ENCODE assay signal across 9 cellular contexts in the genomic region with DNA sequence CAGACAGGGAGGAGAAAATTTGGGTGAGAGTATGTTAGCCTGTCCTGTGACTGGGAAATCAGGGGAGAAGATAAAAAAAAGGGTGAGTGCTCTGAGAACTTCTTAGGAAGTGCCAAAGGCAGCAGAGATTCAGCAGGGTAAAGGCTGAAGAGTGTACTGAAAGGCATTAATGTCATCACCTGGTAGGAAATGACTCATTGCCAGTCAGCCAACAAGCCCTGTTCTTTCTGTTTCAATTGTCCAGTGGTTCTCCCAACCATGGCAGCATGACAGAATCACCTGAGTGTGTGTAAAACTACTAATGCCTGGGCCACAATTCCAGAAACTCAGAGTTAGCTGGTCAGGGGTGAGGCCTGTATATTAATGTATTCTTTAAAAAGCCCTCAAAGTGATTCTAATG.
DNase-seq lines count a peak whose midpoint lies in the region; ATAC-seq, FAIRE-seq and TF ChIP-seq lines count a peak whose summit lies in the region.
"Had no signal": no experiment of that assay in that cellular context is flagged by ENCODE, and none has a peak within 500 bp of the region (broad histone marks: within the 10 kb centered on the region; RNA-seq: fewer than 3 reads in every experiment).

No MANE protein-coding gene starts in this region.

- H3K4me1 ChIP-seq in heart left ventricle (peaks cover 0 to 34% (median 0%) of the 10 kb centered on the region in 12 donors), GM23338 (ENCODE audit: insufficient read depth) (peaks cover 14% of the 10 kb centered on the region)

- H3K36me3 Mint-ChIP-seq in mesothelial cell of epicardium: peaks cover 18% of the 10 kb centered on the region
- H3K36me3 Mint-ChIP-seq in GM23338 (ENCODE audit: low read depth): peaks cover 22% of the 10 kb centered on the region

- TF ChIP-seq POLR2A in heart left ventricle (IDR thresholded peaks at IDR 0.05): no peak

- H3F3A ChIP-seq in GM23338 (replicated peaks; ENCODE audit: low read depth): no peaks in the 10 kb centered on the region; the same call in 1 of the 2 replicates

- intact Hi-C loops in heart left ventricle (cut with DNase I): no loop called here

- peak; percentile 89 for FAIRE-seq in bronchial epithelial cell (lab: Jason Lieb, UNC)

- H3K4me3 Mint-ChIP-seq in mesothelial cell of epicardium (no peak overlapping the region), GM23338 (no peak overlapping the region)
- H3K4me3 Mint-ChIP-seq: activated naive CD4-positive, alpha-beta T cell treated with anti-CD3 and anti-CD28 coated beads, Interleukin-2, amount 50 U/mL, for 24 hours had no signal

- H3K27me3 Mint-ChIP-seq in mesothelial cell of epicardium (ENCODE audit: low read depth): no peaks in the 10 kb centered on the region
- H3K27me3 Mint-ChIP-seq in GM23338 (ENCODE audit: insufficient read depth, low read depth, poor library complexity): peaks cover 10% of the 10 kb centered on the region
- H3K27me3 Mint-ChIP-seq: activated naive CD4-positive, alpha-beta T cell treated with anti-CD3 and anti-CD28 coated beads, Interleukin-2, amount 50 U/mL, for 24 hours had no signal

- H3K4me1 Mint-ChIP-seq in mesothelial cell of epicardium: peaks cover 6% of the 10 kb centered on the region
- peaks cover 7% of the 10 kb centered on the region for H3K4me1 Mint-ChIP-seq in GM23338
- H3K4me1 Mint-ChIP-seq: activated naive CD4-positive, alpha-beta T cell treated with anti-CD3 and anti-CD28 coated beads, Interleukin-2, amount 50 U/mL, for 24 hours had no signal

- H3K9me3 Mint-ChIP-seq in mesothelial cell of epicardium (peaks cover 6% of the 10 kb centered on the region), GM23338 (peaks cover 7% of the 10 kb centered on the region; the same call in 1 of the 3 replicates)
- H3K9me3 Mint-ChIP-seq: activated naive CD4-positive, alpha-beta T cell treated with anti-CD3 and anti-CD28 coated beads, Interleukin-2, amount 50 U/mL, for 24 hours had no signal

- H3K9me3 ChIP-seq in heart left ventricle: no peaks in the 10 kb centered on the region

- H3K4me3 ChIP-seq in bronchial epithelial cell (ENCODE audit: low read depth, low read length) (no peak overlapping the region), heart left ventricle (no peak overlapping the region), GM23338 (no peak overlapping the region)

- no peaks in the 10 kb centered on the region for H3K27me3 ChIP-seq in bronchial epithelial cell (ENCODE audit: control insufficient read depth, insufficient read depth, low read length)
- H3K27me3 ChIP-seq in heart left ventricle: no peaks in the 10 kb centered on the region
- peaks cover 46% of the 10 kb centered on the region for H3K27me3 ChIP-seq in GM23338 (ENCODE audit: insufficient read depth)

- no peak overlapping the region for H3K27ac Mint-ChIP-seq in mesothelial cell of epicardium
- H3K27ac Mint-ChIP-seq in GM23338: no peak overlapping the region
- H3K27ac Mint-ChIP-seq: activated naive CD4-positive, alpha-beta T cell treated with anti-CD3 and anti-CD28 coated beads, Interleukin-2, amount 50 U/mL, for 24 hours had no signal

- H4K20me1 ChIP-seq in GM23338 (replicated peaks; ENCODE audit: insufficient read depth): peaks cover 13% of the 10 kb centered on the region

- TF ChIP-seq CTCF in bronchial epithelial cell (IDR thresholded peaks at IDR 0.05; ENCODE audit: insufficient read depth, low read length, severe bottlenecking) (no peak), mesothelial cell of epicardium (IDR thresholded peaks at IDR 0.05; ENCODE audit: unreplicated experiment) (no peak), heart left ventricle (IDR thresholded peaks at IDR 0.05) (no peak), GM23338 (conservative IDR thresholded peaks at IDR 0.05; ENCODE audit: low read depth in 2 of 2) (no peak)

- H3K27ac ChIP-seq in heart left ventricle (no peak overlapping the region), GM23338 (ENCODE audit: low read depth) (no peak overlapping the region)

- no peaks in the 10 kb centered on the region for H3K79me2 ChIP-seq in GM23338 (replicated peaks; ENCODE audit: insufficient read depth)

- H3K9me2 ChIP-seq in GM23338 (ENCODE audit: insufficient read depth): no peaks in the 10 kb centered on the region

- H3K4me2 ChIP-seq in GM23338: no peak overlapping the region

- H3K36me3 ChIP-seq in bronchial epithelial cell (ENCODE audit: control insufficient read depth, insufficient read depth, low read length): no peaks in the 10 kb centered on the region
- H3K36me3 ChIP-seq in heart left ventricle: peaks cover 0 to 30% (median 10%) of the 10 kb centered on the region in 9 donors
- peaks cover 8% of the 10 kb centered on the region; the same call in 1 of the 2 replicates for H3K36me3 ChIP-seq in GM23338 (ENCODE audit: insufficient read depth)

- H2AFZ ChIP-seq in GM23338: no peak overlapping the region

- peak; percentile 30 for DNase-seq in COLO668 (lab: John Stamatoyannopoulos, UW; ENCODE audit: unreplicated experiment)
- peak; percentile 96 for DNase-seq in bronchial epithelial cell (ENCODE audit: low read depth)
- no peak for DNase-seq in mesothelial cell of epicardium (ENCODE audit: low spot score in 2 of 2, unreplicated experiment in 2 of 2)
- DNase-seq in heart left ventricle: no peak
- no peak for DNase-seq in GM23338 (ENCODE audit: low spot score)
- DNase-seq in hepatic stellate cell (ENCODE audit: low spot score): no peak

- ATAC-seq in GM19351 (IDR thresholded peaks at IDR 0.05; ENCODE audit: unreplicated experiment): peak; percentile 82
- ATAC-seq in HG03354 (IDR thresholded peaks at IDR 0.05; ENCODE audit: poor library complexity, severe bottlenecking, unreplicated experiment): peak; percentile 99
- ATAC-seq in heart left ventricle: no peak
- no peak for ATAC-seq in GM23338

TF ChIP-seq in GM23338, 12 proteins besides CTCF, POLR2A, EP300 and RAD21 (continues in another document):
- TF ChIP-seq POLR2AphosphoS5 (IDR thresholded peaks at IDR 0.05; ENCODE audit: low read depth): no peak
- no peak for TF ChIP-seq EZH2 (IDR thresholded peaks at IDR 0.05; ENCODE audit: low read depth, unreplicated experiment)
- TF ChIP-seq CREB1 (CRISPR knock-in tag; IDR thresholded peaks at IDR 0.05; ENCODE audit: low read depth): no peak
- TF ChIP-seq, protein P1, sequence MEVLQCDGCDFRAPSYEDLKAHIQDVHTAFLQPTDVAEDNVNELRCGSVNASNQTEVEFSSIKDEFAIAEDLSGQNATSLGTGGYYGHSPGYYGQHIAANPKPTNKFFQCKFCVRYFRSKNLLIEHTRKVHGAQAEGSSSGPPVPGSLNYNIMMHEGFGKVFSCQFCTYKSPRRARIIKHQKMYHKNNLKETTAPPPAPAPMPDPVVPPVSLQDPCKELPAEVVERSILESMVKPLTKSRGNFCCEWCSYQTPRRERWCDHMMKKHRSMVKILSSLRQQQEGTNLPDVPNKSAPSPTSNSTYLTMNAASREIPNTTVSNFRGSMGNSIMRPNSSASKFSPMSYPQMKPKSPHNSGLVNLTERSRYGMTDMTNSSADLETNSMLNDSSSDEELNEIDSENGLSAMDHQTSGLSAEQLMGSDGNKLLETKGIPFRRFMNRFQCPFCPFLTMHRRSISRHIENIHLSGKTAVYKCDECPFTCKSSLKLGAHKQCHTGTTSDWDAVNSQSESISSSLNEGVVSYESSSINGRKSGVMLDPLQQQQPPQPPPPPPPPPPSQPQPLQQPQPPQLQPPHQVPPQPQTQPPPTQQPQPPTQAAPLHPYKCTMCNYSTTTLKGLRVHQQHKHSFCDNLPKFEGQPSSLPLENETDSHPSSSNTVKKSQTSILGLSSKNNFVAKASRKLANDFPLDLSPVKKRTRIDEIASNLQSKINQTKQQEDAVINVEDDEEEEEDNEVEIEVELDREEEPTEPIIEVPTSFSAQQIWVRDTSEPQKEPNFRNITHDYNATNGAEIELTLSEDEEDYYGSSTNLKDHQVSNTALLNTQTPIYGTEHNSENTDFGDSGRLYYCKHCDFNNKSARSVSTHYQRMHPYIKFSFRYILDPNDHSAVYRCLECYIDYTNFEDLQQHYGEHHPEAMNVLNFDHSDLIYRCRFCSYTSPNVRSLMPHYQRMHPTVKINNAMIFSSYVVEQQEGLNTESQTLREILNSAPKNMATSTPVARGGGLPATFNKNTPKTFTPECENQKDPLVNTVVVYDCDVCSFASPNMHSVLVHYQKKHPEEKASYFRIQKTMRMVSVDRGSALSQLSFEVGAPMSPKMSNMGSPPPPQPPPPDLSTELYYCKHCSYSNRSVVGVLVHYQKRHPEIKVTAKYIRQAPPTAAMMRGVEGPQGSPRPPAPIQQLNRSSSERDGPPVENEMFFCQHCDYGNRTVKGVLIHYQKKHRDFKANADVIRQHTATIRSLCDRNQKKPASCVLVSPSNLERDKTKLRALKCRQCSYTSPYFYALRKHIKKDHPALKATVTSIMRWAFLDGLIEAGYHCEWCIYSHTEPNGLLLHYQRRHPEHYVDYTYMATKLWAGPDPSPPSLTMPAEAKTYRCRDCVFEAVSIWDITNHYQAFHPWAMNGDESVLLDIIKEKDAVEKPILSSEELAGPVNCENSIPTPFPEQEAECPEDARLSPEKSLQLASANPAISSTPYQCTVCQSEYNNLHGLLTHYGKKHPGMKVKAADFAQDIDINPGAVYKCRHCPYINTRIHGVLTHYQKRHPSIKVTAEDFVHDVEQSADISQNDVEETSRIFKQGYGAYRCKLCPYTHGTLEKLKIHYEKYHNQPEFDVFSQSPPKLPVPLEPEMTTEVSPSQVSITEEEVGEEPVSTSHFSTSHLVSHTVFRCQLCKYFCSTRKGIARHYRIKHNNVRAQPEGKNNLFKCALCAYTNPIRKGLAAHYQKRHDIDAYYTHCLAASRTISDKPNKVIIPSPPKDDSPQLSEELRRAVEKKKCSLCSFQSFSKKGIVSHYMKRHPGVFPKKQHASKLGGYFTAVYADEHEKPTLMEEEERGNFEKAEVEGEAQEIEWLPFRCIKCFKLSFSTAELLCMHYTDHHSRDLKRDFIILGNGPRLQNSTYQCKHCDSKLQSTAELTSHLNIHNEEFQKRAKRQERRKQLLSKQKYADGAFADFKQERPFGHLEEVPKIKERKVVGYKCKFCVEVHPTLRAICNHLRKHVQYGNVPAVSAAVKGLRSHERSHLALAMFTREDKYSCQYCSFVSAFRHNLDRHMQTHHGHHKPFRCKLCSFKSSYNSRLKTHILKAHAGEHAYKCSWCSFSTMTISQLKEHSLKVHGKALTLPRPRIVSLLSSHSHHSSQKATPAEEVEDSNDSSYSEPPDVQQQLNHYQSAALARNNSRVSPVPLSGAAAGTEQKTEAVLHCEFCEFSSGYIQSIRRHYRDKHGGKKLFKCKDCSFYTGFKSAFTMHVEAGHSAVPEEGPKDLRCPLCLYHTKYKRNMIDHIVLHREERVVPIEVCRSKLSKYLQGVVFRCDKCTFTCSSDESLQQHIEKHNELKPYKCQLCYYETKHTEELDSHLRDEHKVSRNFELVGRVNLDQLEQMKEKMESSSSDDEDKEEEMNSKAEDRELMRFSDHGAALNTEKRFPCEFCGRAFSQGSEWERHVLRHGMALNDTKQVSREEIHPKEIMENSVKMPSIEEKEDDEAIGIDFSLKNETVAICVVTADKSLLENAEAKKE (CRISPR knock-in tag; IDR thresholded peaks at IDR 0.05): no peak

Comparison
In these comparisons a context has a peak if more than half of its experiments do, and no peak if none do; other contexts are left out.
1. DNase-seq: peak in COLO668 (single experiment) and bronchial epithelial cell (single experiment); none in mesothelial cell of epicardium (0 of 2), heart left ventricle (0 of 5), GM23338 (single experiment) and hepatic stellate cell (single experiment).
2. ATAC-seq: peak in GM19351 (single experiment) and HG03354 (single experiment); none in heart left ventricle (0 of 4) and GM23338 (single experiment).